Comparison of ENCODE assay signal across 1 cellular context in the genomic region with DNA sequence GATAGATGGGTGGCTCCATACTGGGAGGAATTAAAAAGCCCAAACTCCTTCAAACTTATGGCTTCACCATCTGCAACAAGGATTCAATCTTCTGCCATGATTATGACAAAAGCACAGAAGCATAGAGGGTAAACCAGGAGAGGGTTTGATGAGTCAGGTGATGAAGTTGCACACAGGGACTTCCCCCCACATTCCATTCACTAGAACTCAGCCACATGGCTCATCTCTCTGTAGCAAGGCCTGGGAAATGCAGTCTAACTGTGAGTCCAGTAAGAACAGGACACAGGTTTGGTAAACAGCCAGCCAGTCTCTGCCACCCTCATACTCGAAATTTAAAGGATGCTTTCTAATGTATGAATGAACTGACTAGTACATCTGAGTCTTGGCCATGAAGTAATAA.
A peak's percentile ranks its signal among the peaks of the same experiment; 100 is the strongest.
TF ChIP-seq lines count a peak whose summit lies in the region.

No MANE protein-coding gene starts in this region.

TF ChIP-seq in IMR-90, 13 proteins besides CTCF, POLR2A, EP300 and RAD21 (continued from another document):
- TF ChIP-seq MXI1 (IDR thresholded peaks at IDR 0.05; ENCODE audit: borderline replicate concordance, low read depth, low read length), result 0 out of 2 replicates have a peak, but pooled peaks have one; percentile 37
- TF ChIP-seq SMC3 (IDR thresholded peaks at IDR 0.05; ENCODE audit: low read depth, low read length), result 0 out of 2 replicates have a peak, but pooled peaks have one; percentile 5
